Comparison of ENCODE assay signal across 13 cellular contexts in genomic region chr11:56885182-56885581, GRCh38.
A peak's percentile ranks its signal among the peaks of the same experiment; 100 is the strongest.
DNase-seq lines count a peak whose midpoint lies in the region; ATAC-seq and TF ChIP-seq lines count a peak whose summit lies in the region.
"Had no signal": no experiment of that assay in that cellular context is flagged by ENCODE, and none has a peak within 500 bp of the region (broad histone marks: within the 10 kb centered on the region; RNA-seq: fewer than 3 reads in every experiment).

No MANE protein-coding gene starts in this region.

- H3K9me3 ChIP-seq in Peyer's patch: no peaks in the 10 kb centered on the region
- H3K9me3 ChIP-seq in thyroid gland: no peaks in the 10 kb centered on the region

- TF ChIP-seq POLR2A in Peyer's patch (IDR thresholded peaks at IDR 0.05): no peak
- no peak for TF ChIP-seq POLR2A in thyroid gland (IDR thresholded peaks at IDR 0.05)

- H3K27me3 ChIP-seq in Peyer's patch (no peaks in the 10 kb centered on the region), thyroid gland (no peaks in the 10 kb centered on the region)

- 8 to 10% methylated on average over 1 of the region's 1 CpG for WGBS in thyroid gland, 2 donors

- peak; percentile 16 for ATAC-seq in left lobe of liver
- no peak for ATAC-seq in HG03342 (IDR thresholded peaks at IDR 0.05; ENCODE audit: unreplicated experiment)
- ATAC-seq in GM21367 (IDR thresholded peaks at IDR 0.05; ENCODE audit: unreplicated experiment): no peak

- DNase-seq in NCI-H526 (lab: John Stamatoyannopoulos, UW) (peak; percentile 50 to 64), NCI-H526 treated with DMSO at 0.1 percent for 48 hours (lab: John Stamatoyannopoulos, UW) (no peak), Peyer's patch (peak in 2 of 3 donors; percentile 46 to 49), left lobe of liver (ENCODE audit: low spot score) (no peak), thyroid gland (peak; percentile 61 to 64), NCI-H1694 treated with DMSO at 0.1 percent for 48 hours (lab: John Stamatoyannopoulos, UW) (no peak)
- DNase-seq: activated CD4-positive, alpha-beta T cell treated with anti-CD3 and anti-CD28 coated beads for 4 hours; activated naive CD4-positive, alpha-beta T cell treated with Interleukin-2 at 50 U/mL for 16 hours; DMS79; NCI-H446 had no signal

- TF ChIP-seq CTCF in Peyer's patch (IDR thresholded peaks at IDR 0.05) (no peak), thyroid gland (IDR thresholded peaks at IDR 0.05) (no peak)

- H3K4me1 ChIP-seq in Peyer's patch (peaks cover 0 to 6% (median 0%) of the 10 kb centered on the region in 4 donors), thyroid gland (peaks cover 18 to 24% of the 10 kb centered on the region in 2 donors)

- no peak overlapping the region for H3K4me3 ChIP-seq in Peyer's patch
- H3K4me3 ChIP-seq in thyroid gland (replicated peaks in 1 of 3): no peak overlapping the region

- peak overlapping the region in 2 of 4 donors; percentile 38 for H3K27ac ChIP-seq in Peyer's patch
- H3K27ac ChIP-seq in thyroid gland: peak overlapping the region; percentile 55 to 72 (median 59)
- H3K27ac ChIP-seq: KMS-11 had no signal

- intact Hi-C loops in thyroid gland (cut with DNase I): no loop called here

- no peaks in the 10 kb centered on the region for H3K36me3 ChIP-seq in Peyer's patch
- no peaks in the 10 kb centered on the region for H3K36me3 ChIP-seq in thyroid gland

Comparison
In these comparisons a context has a peak if more than half of its experiments do, and no peak if none do; other contexts are left out.
1. DNase-seq: peak in NCI-H526 (2 of 2), Peyer's patch (2 of 3) and thyroid gland (2 of 2); none in NCI-H526 treated with DMSO at 0.1 percent for 48 hours (single experiment), left lobe of liver (single experiment) and NCI-H1694 treated with DMSO at 0.1 percent for 48 hours (single experiment).